Comparison of ENCODE assay signal across 23 cellular contexts in the genomic region with DNA sequence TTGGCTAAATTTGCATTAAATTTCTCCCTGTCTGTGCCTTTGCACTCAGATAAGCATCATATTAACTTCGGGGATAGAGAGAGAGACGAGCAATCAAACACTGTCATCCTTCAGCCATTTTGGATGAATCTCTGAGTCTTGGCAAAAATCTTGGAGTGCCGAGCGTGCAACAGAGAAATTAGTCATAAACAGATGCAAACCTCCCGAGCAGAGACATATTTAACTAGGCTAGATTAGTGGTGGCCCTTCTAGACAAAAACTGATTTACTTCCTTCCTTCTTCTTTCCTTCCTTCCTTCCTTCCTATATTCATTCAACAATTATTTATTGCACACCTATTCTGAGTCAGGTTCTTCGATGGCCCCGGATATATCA.
DNase-seq lines count a peak whose midpoint lies in the region; ATAC-seq, FAIRE-seq and TF ChIP-seq lines count a peak whose summit lies in the region.
"Had no signal": no experiment of that assay in that cellular context is flagged by ENCODE, and none has a peak within 500 bp of the region (broad histone marks: within the 10 kb centered on the region; RNA-seq: fewer than 3 reads in every experiment).

No MANE protein-coding gene starts in this region.

- H3K27ac ChIP-seq in cingulate gyrus (ENCODE audit: low read depth, low read length): peak overlapping the region; percentile 93
- peak overlapping the region; percentile 49 for H3K27ac ChIP-seq in layer of hippocampus (ENCODE audit: low read depth, low read length)
- H3K27ac ChIP-seq: A549, testis had no signal

- no peak for TF ChIP-seq CTCF in AG09309 (IDR thresholded peaks at IDR 0.05; ENCODE audit: control insufficient read depth, insufficient read depth, low read depth, low read length, missing control alignments)

- no peaks in the 10 kb centered on the region for H3K27me3 ChIP-seq in layer of hippocampus (ENCODE audit: control insufficient read depth, insufficient read depth, low read length)
- H3K27me3 ChIP-seq: testis, vagina had no signal

- ATAC-seq in HG03521 (IDR thresholded peaks at IDR 0.05; ENCODE audit: unreplicated experiment): no peak
- ATAC-seq: A549; activated CD8-positive, alpha-beta T cell treated with anti-CD3 and anti-CD28 coated beads for 36 hours; stimulated activated memory B cell treated with anti-CD40 and anti-IgM and Interleukin-4, amounts not matched to agents 10 μg/mL and 1 μg/mL and 100 μg/mL, for 72 hours had no signal

- DNase-seq in AG09309 (ENCODE audit: low read depth) (peak; percentile 35), GM04504 (ENCODE audit: low read depth) (peak; percentile 74), NCI-H187 (lab: John Stamatoyannopoulos, UW) (no peak), NCI-H1930 (lab: John Stamatoyannopoulos, UW) (no peak), RCC 7860 (ENCODE audit: low spot score) (no peak)
- DNase-seq: activated CD4-positive, alpha-beta T cell treated with anti-CD3 and anti-CD28 coated beads for 1 hour; activated CD8-positive, alpha-beta T cell treated with anti-CD3 and anti-CD28 coated beads for 36 hours; activated naive CD8-positive, alpha-beta T cell treated with anti-CD3 and anti-CD28 coated beads, Interleukin-2, amount 10 ng/mL, durations not matched to agents 7 days and 5 days; cerebellar nuclear complex; effector memory CD4-positive, alpha-beta T cell; Kasumi-1; left cardiac atrium; NCI-H1092; NCI-H187 treated with DMSO at 0.1 percent for 48 hours; NCI-H526 treated with DMSO at 0.1 percent for 48 hours; stimulated activated CD4-positive, alpha-beta T cell treated with anti-CD3 and anti-CD28 coated beads, Interleukin-4, amount 100 ng/mL, for 1 hour had no signal

- FAIRE-seq in RCC 7860 (lab: Jason Lieb, UNC): no peak
- FAIRE-seq: A549 had no signal

- no peak overlapping the region for H3K4me3 ChIP-seq in AG09309 (ENCODE audit: control insufficient read depth, low read depth, low read length)
- H3K4me3 ChIP-seq: A549, vagina had no signal

Comparison
In these comparisons a context has a peak if more than half of its experiments do, and no peak if none do; other contexts are left out.
1. DNase-seq: peak in AG09309 (single experiment) and GM04504 (single experiment); none in NCI-H187 (0 of 2), NCI-H1930 (0 of 2) and RCC 7860 (single experiment).